22 cellular contexts compared by ENCODE assay signal in the genomic region with DNA sequence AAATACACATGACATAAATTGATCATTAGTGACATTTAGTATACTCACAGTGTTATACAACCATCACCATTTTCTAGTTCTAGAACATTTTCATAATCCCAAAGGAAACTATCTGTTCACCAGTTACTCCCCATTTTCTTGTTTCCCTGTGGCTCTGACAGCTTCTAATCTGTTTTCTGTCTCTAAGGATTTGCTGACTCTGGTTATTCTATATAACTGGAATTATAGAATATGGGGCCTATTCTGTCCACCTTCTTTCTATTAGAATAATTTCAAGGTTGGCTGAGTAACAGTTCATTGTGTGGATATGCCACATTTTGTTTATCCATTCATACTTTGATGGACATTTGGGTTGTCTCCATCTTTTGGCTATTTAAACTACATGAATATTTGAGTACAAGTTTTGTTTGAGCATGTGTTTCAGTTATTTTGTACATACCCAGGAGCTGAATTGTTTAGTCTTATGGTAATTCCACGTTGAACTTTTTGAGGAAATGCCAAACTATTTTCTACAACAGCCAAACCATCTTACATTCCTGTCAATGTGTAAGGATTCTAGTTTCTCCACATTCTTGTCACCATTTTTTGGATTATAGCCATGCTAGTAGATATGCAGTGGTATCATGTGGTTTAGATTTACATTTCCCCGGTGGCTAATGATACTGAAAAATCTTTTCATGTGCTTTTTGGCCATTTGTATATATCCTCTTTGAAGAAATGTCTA. TPM values are rescaled to one million over a fixed set of nuclear protein-coding genes. Genes with fewer than 3 reads are reported as not detected.
DNase-seq lines count a peak whose midpoint lies in the region; ATAC-seq and TF ChIP-seq lines count a peak whose summit lies in the region.
"Had no signal": no experiment of that assay in that cellular context is flagged by ENCODE, and none has a peak within 500 bp of the region (broad histone marks: within the 10 kb centered on the region; RNA-seq: fewer than 3 reads in every experiment).

No MANE protein-coding gene starts in this region.

- H3K36me3 ChIP-seq in Karpas-422 (ENCODE audit: insufficient read depth, low read length) (peaks cover 11% of the 10 kb centered on the region), H7 (replicated peaks; ENCODE audit: control insufficient read depth, insufficient read depth, low read length) (no peaks in the 10 kb centered on the region)
- H3K36me3 ChIP-seq: gastrocnemius medialis had no signal

- peaks cover 9% of the 10 kb centered on the region for H3K9me3 ChIP-seq in Karpas-422 (ENCODE audit: low read length)
- H3K9me3 ChIP-seq: gastrocnemius medialis had no signal

- H3K9ac ChIP-seq in Karpas-422 (ENCODE audit: low read length): no peak overlapping the region

- no peaks in the 10 kb centered on the region for H4K20me1 ChIP-seq in Karpas-422 (ENCODE audit: insufficient read depth, low read depth, low read length)

- no peak overlapping the region for H3K4me3 Mint-ChIP-seq in mesothelial cell of epicardium
- H3K4me3 Mint-ChIP-seq: CD8-positive, alpha-beta memory T cell; nephron had no signal

- H3K27ac ChIP-seq in Karpas-422 (ENCODE audit: low read length): no peak overlapping the region
- H3K27ac ChIP-seq: gastrocnemius medialis, skin epidermis, VCaP had no signal

- no peak overlapping the region for H3K4me2 ChIP-seq in Karpas-422 (ENCODE audit: low read depth, low read length, poor library complexity, severe bottlenecking)

- H3K4me3 ChIP-seq in Karpas-422 (ENCODE audit: low read length) (no peak overlapping the region), cardiac fibroblast (replicated peaks in 1 of 2; ENCODE audit: low read depth in 2 of 2, low read length in 2 of 2) (no peak overlapping the region), H7 (ENCODE audit: insufficient read depth, low read depth, low read length) (no peak overlapping the region)
- H3K4me3 ChIP-seq: gastrocnemius medialis, skin epidermis had no signal

- peaks cover 26% of the 10 kb centered on the region for H3K9me3 Mint-ChIP-seq in mesothelial cell of epicardium

- ATAC-seq in GM18511 (IDR thresholded peaks at IDR 0.05; ENCODE audit: unreplicated experiment) (no peak), HG03378 (IDR thresholded peaks at IDR 0.05; ENCODE audit: unreplicated experiment) (no peak)
- ATAC-seq: gastrocnemius medialis, left cardiac atrium had no signal

- H2AFZ ChIP-seq in Karpas-422 (ENCODE audit: low read length): no peak overlapping the region

- H3K27me3 Mint-ChIP-seq in mesothelial cell of epicardium (ENCODE audit: low read depth): no peaks in the 10 kb centered on the region
- H3K27me3 Mint-ChIP-seq: CD8-positive, alpha-beta memory T cell had no signal

- H3K79me2 ChIP-seq in Karpas-422 (ENCODE audit: low read length): no peaks in the 10 kb centered on the region

- no peaks in the 10 kb centered on the region for H3K9me2 ChIP-seq in Karpas-422 (replicated peaks; ENCODE audit: insufficient read depth, low read length)

- peaks cover 12% of the 10 kb centered on the region for H3K4me1 Mint-ChIP-seq in mesothelial cell of epicardium
- H3K4me1 Mint-ChIP-seq: nephron had no signal

- peak overlapping the region; percentile 3 for H3K27ac Mint-ChIP-seq in mesothelial cell of epicardium
- H3K27ac Mint-ChIP-seq: CD8-positive, alpha-beta memory T cell; nephron had no signal

- H3K4me1 ChIP-seq in Karpas-422 (ENCODE audit: low read length): peaks cover 5% of the 10 kb centered on the region
- H3K4me1 ChIP-seq: gastrocnemius medialis had no signal

- H3K36me3 Mint-ChIP-seq in mesothelial cell of epicardium: peaks cover 36% of the 10 kb centered on the region

- DNase-seq in AG08395 (ENCODE audit: low spot score) (peak; percentile 11), Karpas-422 (peak; percentile 22), cardiac fibroblast (ENCODE audit: low read depth in 2 of 2) (peak; percentile 44 to 79), mesothelial cell of epicardium (ENCODE audit: low spot score in 2 of 2, unreplicated experiment in 2 of 2) (no peak), kidney glomerular epithelial cell (lab: John Stamatoyannopoulos, UW) (no peak), H7 (no peak)
- DNase-seq: activated naive CD4-positive, alpha-beta T cell treated with Interleukin-2 at 50 U/mL for 16 hours; activated T-cell treated with anti-CD3 and anti-CD28 coated beads for 4 hours; anterior cingulate cortex; CD8-positive, alpha-beta memory T cell; gastrocnemius medialis; left cardiac atrium; NCI-H1417 treated with DMSO at 0.1 percent for 48 hours; NCI-H748 treated with DMSO at 0.1 percent for 48 hours; posterior cingulate gyrus; SHP77; stimulated activated CD4-positive, alpha-beta T cell treated with anti-CD3 and anti-CD28 coated beads, Interleukin-4, amount 100 ng/mL, for 1 hour had no signal

- TF ChIP-seq CTCF in cardiac fibroblast (IDR thresholded peaks at IDR 0.05; ENCODE audit: low read depth, low read length): no peak
- TF ChIP-seq CTCF in mesothelial cell of epicardium (IDR thresholded peaks at IDR 0.05; ENCODE audit: unreplicated experiment): no peak

- no peaks in the 10 kb centered on the region for H3K27me3 ChIP-seq in Karpas-422 (ENCODE audit: low read length)
- H3K27me3 ChIP-seq in H7 (ENCODE audit: control insufficient read depth, insufficient read depth, low read length): no peaks in the 10 kb centered on the region
- H3K27me3 ChIP-seq: gastrocnemius medialis had no signal

RNA-seq across cellular contexts. Expression of gene KIAA1328, which starts 20.5 kb away (rescaled TPM):
- total RNA-seq in Karpas-422 (2014; rRNA removed; shearing (Covaris generic); ENCODE audit: low replicate concordance): 14.0 and 15.5 TPM in 2 replicates
- 17.9 to 20.8 TPM (median 18.1 TPM) in 3 replicates for total RNA-seq in mesothelial cell of epicardium
- 2.8 and 6.1 TPM in 2 replicates for total RNA-seq in H7 (2014; rRNA removed; shearing (Covaris generic))

RNA-seq across cellular contexts. Expression of gene TPGS2, which starts 20.6 kb away (rescaled TPM):
- total RNA-seq in Karpas-422 (2014; rRNA removed; shearing (Covaris generic); ENCODE audit: low replicate concordance): 116 and 160 TPM in 2 replicates
- 90.7 to 93.5 TPM (median 92.1 TPM) in 3 replicates for total RNA-seq in mesothelial cell of epicardium
- 146 and 151 TPM in 2 replicates for total RNA-seq in H7 (2014; rRNA removed; shearing (Covaris generic))

Comparison
In these comparisons a context has a peak if more than half of its experiments do, and no peak if none do; other contexts are left out.
1. DNase-seq: peak in AG08395 (single experiment), Karpas-422 (single experiment) and cardiac fibroblast (2 of 2); none in mesothelial cell of epicardium (0 of 2), kidney glomerular epithelial cell (single experiment) and H7 (single experiment).